Comparison of ENCODE assay signal across 23 cellular contexts in genomic region chr6:72589096-72589495, GRCh38. TPM values are rescaled to one million over a fixed set of nuclear protein-coding genes. Genes with fewer than 3 reads are reported as not detected.
A peak's percentile ranks its signal among the peaks of the same experiment; 100 is the strongest.
DNase-seq lines count a peak whose midpoint lies in the region; TF ChIP-seq lines count a peak whose summit lies in the region.
"Had no signal": no experiment of that assay in that cellular context is flagged by ENCODE, and none has a peak within 500 bp of the region (broad histone marks: within the 10 kb centered on the region; RNA-seq: fewer than 3 reads in every experiment).

No MANE protein-coding gene starts in this region.

- peak; percentile 6 for DNase-seq in LHCN-M2 (ENCODE audit: low read depth)
- peak; percentile 61 for DNase-seq in adipocyte (ENCODE audit: low read depth)
- peak; percentile 7 for DNase-seq in fibroblast of mammary gland (ENCODE audit: low read depth)
- peak; percentile 3 for DNase-seq in retinal pigment epithelial cell (ENCODE audit: low read depth)
- DNase-seq in DMS 273 treated with DMSO at 0.1 percent for 48 hours (lab: John Stamatoyannopoulos, UW), result no peak
- DNase-seq in putamen (ENCODE audit: low spot score), result no peak
- no peak for DNase-seq in NCI-H187 treated with DMSO at 0.1 percent for 48 hours (lab: John Stamatoyannopoulos, UW)
- DNase-seq in ecto neural progenitor cell (ENCODE audit: low spot score), result no peak
- DNase-seq: activated T-cell treated with anti-CD3 and anti-CD28 coated beads for 4 hours; CD4-positive, CD25-positive, alpha-beta regulatory T cell; effector CD4-positive, alpha-beta T cell; foreskin melanocyte; GOT3; mesenchymal stem cell; NCI-H345; NCI-H82; stomach; tibial artery had no signal

- H3K9me3 ChIP-seq in adipocyte (ENCODE audit: control insufficient read depth, low read length), result no peaks in the 10 kb centered on the region
- H3K9me3 ChIP-seq: ascending aorta, neutrophil, stomach, tibial artery had no signal

- H3K27me3 ChIP-seq in adipocyte (replicated peaks; ENCODE audit: control insufficient read depth, insufficient read depth, low read length), result no peaks in the 10 kb centered on the region
- H3K27me3 ChIP-seq: ascending aorta, hepatocyte, neutrophil, stomach, tibial artery had no signal

- H3K4me1 ChIP-seq in adipocyte (ENCODE audit: control insufficient read depth, insufficient read depth, low read length), result no peaks in the 10 kb centered on the region
- H3K4me1 ChIP-seq: ascending aorta, stomach had no signal

- H3K4me3 ChIP-seq in adipocyte (ENCODE audit: low read length) (no peak overlapping the region), fibroblast of mammary gland (ENCODE audit: control insufficient read depth, low read depth, low read length) (no peak overlapping the region), retinal pigment epithelial cell (ENCODE audit: low read length) (no peak overlapping the region)
- H3K4me3 ChIP-seq: ascending aorta, hepatocyte, stomach, tibial artery had no signal

- no peak overlapping the region for H3K9ac ChIP-seq in adipocyte (ENCODE audit: low read length)

- no peak for TF ChIP-seq CTCF in fibroblast of mammary gland (conservative IDR thresholded peaks at IDR 0.05; ENCODE audit: control insufficient read depth, insufficient read depth, low read depth, low read length)
- no peak for TF ChIP-seq CTCF in retinal pigment epithelial cell (conservative IDR thresholded peaks at IDR 0.05; ENCODE audit: low read depth, low read length)

- no peaks in the 10 kb centered on the region for H3K36me3 ChIP-seq in adipocyte (ENCODE audit: control insufficient read depth, insufficient read depth, low read length, severe bottlenecking)
- H3K36me3 ChIP-seq: ascending aorta, neutrophil, stomach, tibial artery had no signal

RNA-seq across cellular contexts. Expression of gene KCNQ5, which starts 32.8 kb away (rescaled TPM):
- total RNA-seq in LHCN-M2 (2014; rRNA removed), result 7.1 and 8.7 TPM in 2 replicates
- polyA plus RNA-seq in LHCN-M2 (2012), result 1.6 TPM
- total RNA-seq: left lobe of liver, pulmonary artery endothelial cell had no signal

Comparison
In these comparisons a context has a peak if more than half of its experiments do, and no peak if none do; other contexts are left out.
1. DNase-seq: peak in LHCN-M2 (single experiment), adipocyte (single experiment), fibroblast of mammary gland (single experiment) and retinal pigment epithelial cell (single experiment); none in DMS 273 treated with DMSO at 0.1 percent for 48 hours (single experiment), putamen (single experiment), NCI-H187 treated with DMSO at 0.1 percent for 48 hours (single experiment) and ecto neural progenitor cell (single experiment).